23 cellular contexts compared by ENCODE assay signal in genomic region chr1:224673161-224673560, GRCh38. TPM values are rescaled to one million over a fixed set of nuclear protein-coding genes. Genes with fewer than 3 reads are reported as not detected.
"Had no signal": no experiment of that assay in that cellular context is flagged by ENCODE, and none has a peak within 500 bp of the region (broad histone marks: within the 10 kb centered on the region; RNA-seq: fewer than 3 reads in every experiment).

No MANE protein-coding gene starts in this region.

- H3K9me3 ChIP-seq: ascending aorta, body of pancreas, Peyer's patch had no signal

- H3K4me1 ChIP-seq: ascending aorta, Peyer's patch had no signal

- H3K4me3 ChIP-seq: ascending aorta, body of pancreas, K562, Peyer's patch had no signal

- H3K27ac ChIP-seq: ascending aorta, body of pancreas, Peyer's patch, RWPE1 had no signal

- ATAC-seq: activated CD8-positive, alpha-beta memory T cell treated with anti-CD3 and anti-CD28 coated beads, Interleukin-2, amount 10 ng/mL, durations not matched to agents 7 days and 5 days; activated naive CD4-positive, alpha-beta T cell treated with anti-CD3 and anti-CD28 coated beads, Interleukin-2, amount 50 U/mL, for 72 hours; activated naive CD8-positive, alpha-beta T cell treated with anti-CD3 and anti-CD28 coated beads, Interleukin-2, amount 50 U/mL, for 24 hours; body of pancreas; K562 had no signal

- H3K36me3 ChIP-seq: ascending aorta, Peyer's patch had no signal

- H3K27me3 ChIP-seq: ascending aorta, body of pancreas, Peyer's patch had no signal

- DNase-seq: activated CD4-positive, alpha-beta T cell treated with anti-CD3 and anti-CD28 coated beads for 48 hours; activated CD4-positive, alpha-beta T cell treated with anti-CD3 and anti-CD28 coated beads, Interleukin-2, amount 50 U/mL, for 48 hours; activated CD4-positive, CD25-positive, alpha-beta regulatory T cell treated with anti-CD3 and anti-CD28 coated beads, Interleukin-2, amount 50 U/mL, for 72 hours; activated CD8-positive, alpha-beta memory T cell treated with anti-CD3 and anti-CD28 coated beads, Interleukin-2, amount 10 ng/mL, durations not matched to agents 7 days and 5 days; activated effector memory CD4-positive, alpha-beta T cell treated with anti-CD3 and anti-CD28 coated beads, Interleukin-2, amount 50 U/mL, for 16 hours; activated naive CD4-positive, alpha-beta T cell treated with Interleukin-2 at 50 U/mL for 16 hours; activated naive CD8-positive, alpha-beta T cell treated with anti-CD3 and anti-CD28 coated beads, Interleukin-2, amount 50 U/mL, for 24 hours; activated T-cell treated with anti-CD3 and anti-CD28 coated beads, Interleukin-2, amount 50 U/mL, for 24 hours; amniotic stem cell; body of pancreas; Kasumi-1; NCI-H1105 treated with DMSO at 0.1 percent for 48 hours; NCI-H146; NCI-H187 treated with DMSO at 0.1 percent for 48 hours; NCI-H2081 treated with DMSO at 0.1 percent for 48 hours; NCI-H446; NCI-H524; Peyer's patch; SHP77 treated with DMSO at 0.1 percent for 48 hours had no signal

RNA-seq across cellular contexts. Expression of gene CNIH3, which starts 57.0 kb away (rescaled TPM):
- total RNA-seq: ascending aorta, Peyer's patch had no signal
